ENCODE assay signal across 2 cellular contexts in genomic region chr2:100997509-100998234, GRCh38.
TF ChIP-seq lines count a peak whose summit lies in the region.

No MANE protein-coding gene starts in this region.

TF ChIP-seq in IMR-90, 13 proteins besides CTCF, POLR2A, EP300 and RAD21:
- no peak for TF ChIP-seq RFX5 (IDR thresholded peaks at IDR 0.05; ENCODE audit: low read depth, low read length)
- TF ChIP-seq MAFK (IDR thresholded peaks at IDR 0.05; ENCODE audit: low read depth, low read length): peak; percentile 57

TF ChIP-seq in liver, 16 proteins besides CTCF, POLR2A, EP300 and RAD21 (continued from another document):
- TF ChIP-seq NR2F2 (IDR thresholded peaks at IDR 0.05): no peak
